In genomic region chr17:19304209-19304608, GRCh38 we compare ENCODE assay signal across 10 cellular contexts. TPM values are rescaled to one million over a fixed set of nuclear protein-coding genes. Genes with fewer than 3 reads are reported as not detected.
DNase-seq lines count a peak whose midpoint lies in the region; ATAC-seq and TF ChIP-seq lines count a peak whose summit lies in the region.
"Had no signal": no experiment of that assay in that cellular context is flagged by ENCODE, and none has a peak within 500 bp of the region (broad histone marks: within the 10 kb centered on the region; RNA-seq: fewer than 3 reads in every experiment).

No MANE protein-coding gene starts in this region.

- no peaks in the 10 kb centered on the region for H3K9me3 ChIP-seq in CD8-positive, alpha-beta memory T cell (ENCODE audit: low read length)
- no peaks in the 10 kb centered on the region for H3K9me3 ChIP-seq in prostate gland

- CTCF ChIA-PET in CD8-positive, alpha-beta memory T cell (lab: Charles Lee) = no interaction called here

- TF ChIP-seq POLR2A in prostate gland (IDR thresholded peaks at IDR 0.05) = no peak

- H3K9me3 Mint-ChIP-seq in CD8-positive, alpha-beta memory T cell = no peaks in the 10 kb centered on the region
- H3K9me3 Mint-ChIP-seq in effector memory CD8-positive, alpha-beta T cell = no peaks in the 10 kb centered on the region
- no peaks in the 10 kb centered on the region for H3K9me3 Mint-ChIP-seq in activated T-cell treated with anti-CD3 and anti-CD28 coated beads, Interleukin-2, amount 50 U/mL, for 72 hours

- WGBS in prostate gland = 82% methylated on average over 7 of the region's 7 CpGs

- no peak for DNase-seq in CD8-positive, alpha-beta memory T cell
- DNase-seq in NOMO-1 treated with dmso at 0.1 percent for 144 hours (lab: John Stamatoyannopoulos, UW; ENCODE audit: unreplicated experiment) = peak; percentile 67
- no peak for DNase-seq in effector memory CD8-positive, alpha-beta T cell
- DNase-seq in mucosa of gallbladder (ENCODE audit: low spot score) = peak; percentile 74
- no peak for DNase-seq in activated T-cell treated with anti-CD3 and anti-CD28 coated beads, Interleukin-2, amount 50 U/mL, for 72 hours
- no peak for DNase-seq in NCI-H748 (lab: John Stamatoyannopoulos, UW; ENCODE audit: unreplicated experiment)
- no peak for DNase-seq in prostate gland (ENCODE audit: low spot score)
- DNase-seq: DMS79, T1000 had no signal

- intact Hi-C loops in prostate gland (cut with DNase I) = no loop called here

- H3K36me3 Mint-ChIP-seq in CD8-positive, alpha-beta memory T cell = no peaks in the 10 kb centered on the region
- H3K36me3 Mint-ChIP-seq in effector memory CD8-positive, alpha-beta T cell (ENCODE audit: insufficient read depth) = no peaks in the 10 kb centered on the region
- H3K36me3 Mint-ChIP-seq in activated T-cell treated with anti-CD3 and anti-CD28 coated beads, Interleukin-2, amount 50 U/mL, for 72 hours (ENCODE audit: insufficient read depth in 2 of 2) = no peaks in the 10 kb centered on the region

- peaks cover 21 to 24% (median 24%) of the 10 kb centered on the region in 3 donors for H3K4me1 Mint-ChIP-seq in CD8-positive, alpha-beta memory T cell
- peaks cover 12 to 13% of the 10 kb centered on the region in 2 donors for H3K4me1 Mint-ChIP-seq in effector memory CD8-positive, alpha-beta T cell (ENCODE audit: low read depth in 2 of 2)
- peaks cover 21% of the 10 kb centered on the region for H3K4me1 Mint-ChIP-seq in activated T-cell treated with anti-CD3 and anti-CD28 coated beads, Interleukin-2, amount 50 U/mL, for 72 hours (ENCODE audit: low read depth)

- no peaks in the 10 kb centered on the region for H3K36me3 ChIP-seq in CD8-positive, alpha-beta memory T cell (ENCODE audit: insufficient read depth, low read length)
- H3K36me3 ChIP-seq in prostate gland = no peaks in the 10 kb centered on the region

- TF ChIP-seq CTCF in prostate gland (IDR thresholded peaks at IDR 0.05) = no peak

- POLR2A ChIA-PET in CD8-positive, alpha-beta memory T cell (lab: Charles Lee) = no interaction called here

- H3K4me3 ChIP-seq in CD8-positive, alpha-beta memory T cell (ENCODE audit: low read length) = no peak overlapping the region
- no peak overlapping the region for H3K4me3 ChIP-seq in prostate gland

- H3K27ac Mint-ChIP-seq in CD8-positive, alpha-beta memory T cell = no peak overlapping the region
- H3K27ac Mint-ChIP-seq in effector memory CD8-positive, alpha-beta T cell = no peak overlapping the region
- H3K27ac Mint-ChIP-seq in activated T-cell treated with anti-CD3 and anti-CD28 coated beads, Interleukin-2, amount 50 U/mL, for 72 hours = no peak overlapping the region

- H3K4me1 ChIP-seq in CD8-positive, alpha-beta memory T cell (ENCODE audit: insufficient read depth, low read length) = peaks cover 22% of the 10 kb centered on the region
- no peaks in the 10 kb centered on the region for H3K4me1 ChIP-seq in prostate gland (replicated peaks)

- no peaks in the 10 kb centered on the region for H3K27me3 ChIP-seq in CD8-positive, alpha-beta memory T cell (ENCODE audit: insufficient read depth, low read length, poor library complexity, severe bottlenecking)
- H3K27me3 ChIP-seq in prostate gland (replicated peaks; ENCODE audit: insufficient read depth) = no peaks in the 10 kb centered on the region

- peak overlapping the region; percentile 43 for H3K27ac ChIP-seq in CD8-positive, alpha-beta memory T cell (ENCODE audit: low read depth, low read length)
- no peak overlapping the region for H3K27ac ChIP-seq in prostate gland

- H3K27me3 Mint-ChIP-seq in CD8-positive, alpha-beta memory T cell = peaks cover 3 to 8% of the 10 kb centered on the region in 2 donors
- H3K27me3 Mint-ChIP-seq in effector memory CD8-positive, alpha-beta T cell = no peaks in the 10 kb centered on the region
- peaks cover 38% of the 10 kb centered on the region for H3K27me3 Mint-ChIP-seq in activated T-cell treated with anti-CD3 and anti-CD28 coated beads, Interleukin-2, amount 50 U/mL, for 72 hours (ENCODE audit: low read depth)

- peak; percentile 15 for ATAC-seq in effector memory CD8-positive, alpha-beta T cell (replicated peaks)
- ATAC-seq in activated T-cell treated with anti-CD3 and anti-CD28 coated beads, Interleukin-2, amount 50 U/mL, for 72 hours (replicated peaks in 1 of 2) = no peak
- no peak for ATAC-seq in GM18861 (IDR thresholded peaks at IDR 0.05; ENCODE audit: unreplicated experiment)

- H3K4me3 Mint-ChIP-seq in CD8-positive, alpha-beta memory T cell = no peak overlapping the region
- no peak overlapping the region for H3K4me3 Mint-ChIP-seq in effector memory CD8-positive, alpha-beta T cell
- no peak overlapping the region for H3K4me3 Mint-ChIP-seq in activated T-cell treated with anti-CD3 and anti-CD28 coated beads, Interleukin-2, amount 50 U/mL, for 72 hours

RNA-seq across cellular contexts. Expression of gene B9D1, which starts 58.3 kb away (rescaled TPM):
- 1 to 10 TPM; 4.8 to 6.8 TPM for total RNA-seq in CD8-positive, alpha-beta memory T cell
- polyA plus RNA-seq in CD8-positive, alpha-beta memory T cell = 0.67 TPM
- 25.3 TPM for total RNA-seq in mucosa of gallbladder
- 1 to 10 TPM; 2.4 to 4.3 TPM for total RNA-seq in activated T-cell treated with anti-CD3 and anti-CD28 coated beads, Interleukin-2, amount 50 U/mL, for 72 hours
- total RNA-seq in prostate gland = 10 to 100 TPM; 15.7 to 28.8 TPM

Comparison
In these comparisons a context has a peak if more than half of its experiments do, and no peak if none do; other contexts are left out.
1. DNase-seq: peak in NOMO-1 treated with dmso at 0.1 percent for 144 hours (single experiment) and mucosa of gallbladder (single experiment); none in CD8-positive, alpha-beta memory T cell (0 of 5), effector memory CD8-positive, alpha-beta T cell (0 of 3), activated T-cell treated with anti-CD3 and anti-CD28 coated beads, Interleukin-2, amount 50 U/mL, for 72 hours (0 of 2), NCI-H748 (single experiment) and prostate gland (single experiment).